10 cellular contexts compared by ENCODE assay signal in the genomic region with DNA sequence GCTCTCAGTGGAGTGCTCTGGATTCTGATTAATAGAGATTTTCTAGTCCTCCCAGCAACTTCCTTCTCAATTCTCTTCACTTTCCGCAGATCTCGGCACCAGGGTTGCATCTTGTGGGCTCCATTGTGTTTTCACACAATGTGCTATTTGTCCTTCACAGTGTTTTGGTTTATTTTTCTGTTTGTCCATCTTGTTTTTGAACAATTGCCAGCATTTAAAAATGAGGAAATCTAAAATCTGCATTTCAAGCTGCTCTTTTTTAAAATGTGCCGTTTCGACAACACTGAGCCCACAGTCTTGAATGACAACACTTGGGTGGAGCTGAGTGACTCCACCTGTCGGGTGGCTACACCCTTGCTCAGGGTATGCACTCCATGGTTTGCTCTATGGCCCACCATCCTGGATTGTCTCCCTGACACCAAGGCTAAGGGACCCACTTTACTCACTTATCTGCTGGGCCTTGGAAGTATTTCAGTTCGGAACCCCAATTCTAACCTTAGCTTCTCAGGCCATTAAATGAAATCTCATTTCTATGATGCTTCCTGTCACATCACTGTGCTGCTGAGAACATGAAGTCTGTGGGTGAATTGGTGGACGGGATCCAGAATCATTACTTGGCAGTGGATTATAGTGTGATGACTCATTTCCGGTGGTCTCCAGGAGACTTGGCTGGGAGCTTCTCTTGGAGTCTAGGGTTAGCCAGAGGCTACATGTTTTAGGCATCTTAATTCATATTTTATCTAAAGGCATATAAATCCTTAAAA.
DNase-seq lines count a peak whose midpoint lies in the region; ATAC-seq and TF ChIP-seq lines count a peak whose summit lies in the region.
"Had no signal": no experiment of that assay in that cellular context is flagged by ENCODE, and none has a peak within 500 bp of the region (broad histone marks: within the 10 kb centered on the region; RNA-seq: fewer than 3 reads in every experiment).

No MANE protein-coding gene starts in this region.

- H3K4me1 ChIP-seq in MM.1S (ENCODE audit: low read length) = peaks cover 2% of the 10 kb centered on the region; the same call in 1 of the 2 replicates

- no peaks in the 10 kb centered on the region for H3F3A ChIP-seq in MM.1S (ENCODE audit: insufficient read depth, low read length)

- no peaks in the 10 kb centered on the region for H4K20me1 ChIP-seq in MM.1S (ENCODE audit: insufficient read depth, low read length)

- H3K4me3 ChIP-seq in SK-N-MC (peak overlapping the region; percentile 65), foreskin fibroblast (ENCODE audit: low read depth in 1 of 2, low read length in 2 of 2) (no peak overlapping the region), MM.1S (ENCODE audit: low read length) (no peak overlapping the region)

- no peaks in the 10 kb centered on the region for H3K79me2 ChIP-seq in MM.1S (ENCODE audit: low read length)

- no peak overlapping the region for H3K9ac ChIP-seq in SK-N-MC (ENCODE audit: insufficient read length)
- H3K9ac ChIP-seq in MM.1S (ENCODE audit: low read length) = no peak overlapping the region

- H3K9me3 ChIP-seq in SK-N-MC (ENCODE audit: low read depth, low read length) (no peaks in the 10 kb centered on the region), MM.1S (replicated peaks; ENCODE audit: insufficient read depth, low read length) (no peaks in the 10 kb centered on the region)

- H3K27me3 ChIP-seq in MM.1S (replicated peaks; ENCODE audit: insufficient read depth, low read length) = no peaks in the 10 kb centered on the region

- DNase-seq in NCI-H82 (lab: John Stamatoyannopoulos, UW) (peak; percentile 4), NCI-H82 treated with DMSO at 0.1 percent for 48 hours (lab: John Stamatoyannopoulos, UW; ENCODE audit: unreplicated experiment) (no peak), SK-N-MC (ENCODE audit: low read depth, low spot score) (peak; percentile 95), foreskin fibroblast (peak; percentile 2 to 16), superior temporal gyrus (ENCODE audit: extremely low spot score) (peak; percentile 75), KG1 (lab: John Stamatoyannopoulos, UW) (no peak), MM.1S (no peak)
- DNase-seq: activated CD4-positive, alpha-beta T cell treated with anti-CD3 and anti-CD28 coated beads for 48 hours; NCI-H187 treated with DMSO at 0.1 percent for 48 hours had no signal

- ATAC-seq in GM21526 (IDR thresholded peaks at IDR 0.05; ENCODE audit: low FRiP score, unreplicated experiment) = no peak

- TF ChIP-seq CTCF in foreskin fibroblast (IDR thresholded peaks at IDR 0.05; ENCODE audit: low read depth, low read length) (no peak), MM.1S (IDR thresholded peaks at IDR 0.05; ENCODE audit: low read length) (no peak)

- H3K36me3 ChIP-seq in SK-N-MC (ENCODE audit: insufficient read depth, low read length) = no peaks in the 10 kb centered on the region
- H3K36me3 ChIP-seq in MM.1S (replicated peaks; ENCODE audit: insufficient read depth, low read length) = 0 out of 2 replicates have a peak, but pooled peaks cover 3% of the 10 kb centered on the region

- H2AFZ ChIP-seq in MM.1S (ENCODE audit: low read length) = no peak overlapping the region

- no peaks in the 10 kb centered on the region for H3K9me2 ChIP-seq in MM.1S (replicated peaks; ENCODE audit: insufficient read depth, low read length)

- H3K4me2 ChIP-seq in MM.1S (ENCODE audit: low read depth, low read length) = no peak overlapping the region

- H3K27ac ChIP-seq in SK-N-MC (peak overlapping the region; percentile 58), MM.1S (ENCODE audit: low read length) (no peak overlapping the region)

Comparison
In these comparisons a context has a peak if more than half of its experiments do, and no peak if none do; other contexts are left out.
1. DNase-seq: peak in NCI-H82 (single experiment), SK-N-MC (single experiment), foreskin fibroblast (2 of 2) and superior temporal gyrus (single experiment); none in NCI-H82 treated with DMSO at 0.1 percent for 48 hours (single experiment), KG1 (single experiment) and MM.1S (single experiment).